Comparison of ENCODE assay signal across 21 cellular contexts in the genomic region with DNA sequence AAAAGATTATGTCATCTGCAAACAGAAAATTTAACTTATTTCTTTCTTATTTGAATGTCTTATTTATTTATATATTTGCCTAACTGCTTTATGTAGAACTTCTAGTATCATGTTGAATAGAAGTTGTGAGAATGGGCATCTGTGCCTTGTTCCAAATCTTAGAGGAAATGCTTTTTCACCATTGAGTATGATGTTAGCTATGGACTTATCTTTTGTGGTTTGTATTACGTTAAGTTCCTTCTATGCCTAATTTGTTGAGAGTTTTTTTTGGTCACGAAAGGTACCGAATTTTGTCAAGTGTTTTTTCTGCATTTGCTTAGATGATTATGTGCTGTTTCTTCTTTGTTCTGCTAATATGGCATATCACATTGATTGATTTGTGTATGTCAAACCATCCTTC.
"Had no signal": no experiment of that assay in that cellular context is flagged by ENCODE, and none has a peak within 500 bp of the region (broad histone marks: within the 10 kb centered on the region; RNA-seq: fewer than 3 reads in every experiment).

No MANE protein-coding gene starts in this region.

- DNase-seq: activated B cell treated with CpG ODN at 0.5 μM for 24 hours; activated CD4-positive, alpha-beta T cell treated with anti-CD3 and anti-CD28 coated beads, Interleukin-2, amount 50 U/mL, for 1 hour; activated CD8-positive, alpha-beta memory T cell treated with anti-CD3 and anti-CD28 coated beads, Interleukin-2, amount 10 ng/mL, durations not matched to agents 7 days and 5 days; activated CD8-positive, alpha-beta T cell treated with anti-CD3 and anti-CD28 coated beads, Interleukin-2, amount 10 ng/mL, durations not matched to agents 7 days and 5 days; activated naive CD8-positive, alpha-beta T cell treated with anti-CD3 and anti-CD28 coated beads, Interleukin-2, amount 50 U/mL, for 24 hours; activated T-cell treated with anti-CD3 and anti-CD28 coated beads, Interleukin-2, amount 50 U/mL, for 48 hours; aorta; cortex of kidney; effector memory CD8-positive, alpha-beta T cell; erythroblast; foreskin fibroblast; head of caudate nucleus; hippocampal formation; left cardiac atrium; left ventricle myocardium superior; mucosa of descending colon; right cardiac atrium; stimulated activated naive CD8-positive, alpha-beta T cell treated with anti-CD3 and anti-CD28 coated beads, Interleukin-15, Interleukin-2, amounts not matched to agents 100 U/mL and 50 U/mL, for 24 hours; T1000; trophoblast cell had no signal

- H3K4me3 ChIP-seq: mucosa of descending colon, thoracic aorta had no signal
